1 cellular context compared by ENCODE assay signal in the genomic region with DNA sequence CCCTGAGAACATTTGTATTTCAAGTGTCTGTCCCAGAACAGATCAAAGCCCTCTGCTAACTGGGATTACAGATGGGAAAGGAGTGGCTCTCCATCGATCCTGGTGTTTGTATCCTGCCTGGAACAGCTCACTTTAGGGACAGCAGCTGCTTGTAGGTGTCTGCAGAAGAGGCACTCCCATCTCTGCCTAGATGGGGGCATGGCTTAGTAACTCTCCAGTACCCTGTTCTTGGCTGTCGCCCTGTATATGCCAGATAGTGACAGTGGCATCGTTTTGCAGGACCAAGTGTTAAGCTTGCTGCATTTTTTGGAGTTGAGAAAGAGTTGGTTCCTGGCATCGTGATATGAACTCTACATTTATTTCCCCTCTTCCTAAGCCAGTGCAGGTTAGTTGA.
TF ChIP-seq lines count a peak whose summit lies in the region.

No MANE protein-coding gene starts in this region.

TF ChIP-seq in WTC11, 78 proteins besides CTCF, POLR2A, EP300 and RAD21 (continued from another document):
- TF ChIP-seq GTF2I (CRISPR knock-in tag; conservative IDR thresholded peaks at IDR 0.05), result no peak
- TF ChIP-seq, protein P1, sequence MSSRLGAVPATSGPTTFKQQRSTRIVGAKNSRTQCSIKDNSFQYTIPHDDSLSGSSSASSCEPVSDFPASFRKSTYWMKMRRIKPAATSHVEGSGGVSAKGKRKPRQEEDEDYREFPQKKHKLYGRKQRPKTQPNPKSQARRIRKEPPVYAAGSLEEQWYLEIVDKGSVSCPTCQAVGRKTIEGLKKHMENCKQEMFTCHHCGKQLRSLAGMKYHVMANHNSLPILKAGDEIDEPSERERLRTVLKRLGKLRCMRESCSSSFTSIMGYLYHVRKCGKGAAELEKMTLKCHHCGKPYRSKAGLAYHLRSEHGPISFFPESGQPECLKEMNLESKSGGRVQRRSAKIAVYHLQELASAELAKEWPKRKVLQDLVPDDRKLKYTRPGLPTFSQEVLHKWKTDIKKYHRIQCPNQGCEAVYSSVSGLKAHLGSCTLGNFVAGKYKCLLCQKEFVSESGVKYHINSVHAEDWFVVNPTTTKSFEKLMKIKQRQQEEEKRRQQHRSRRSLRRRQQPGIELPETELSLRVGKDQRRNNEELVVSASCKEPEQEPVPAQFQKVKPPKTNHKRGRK (CRISPR knock-in tag; IDR thresholded peaks at IDR 0.05; ENCODE audit: borderline replicate concordance), result no peak
- no peak for TF ChIP-seq ELF4 (CRISPR knock-in tag; IDR thresholded peaks at IDR 0.05; ENCODE audit: low read depth)
- TF ChIP-seq, protein P2, sequence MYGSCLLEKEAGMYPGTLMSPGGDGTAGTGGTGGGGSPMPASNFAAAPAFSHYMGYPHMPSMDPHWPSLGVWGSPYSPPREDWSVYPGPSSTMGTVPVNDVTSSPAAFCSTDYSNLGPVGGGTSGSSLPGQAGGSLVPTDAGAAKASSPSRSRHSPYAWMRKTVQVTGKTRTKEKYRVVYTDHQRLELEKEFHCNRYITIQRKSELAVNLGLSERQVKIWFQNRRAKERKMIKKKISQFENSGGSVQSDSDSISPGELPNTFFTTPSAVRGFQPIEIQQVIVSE (CRISPR knock-in tag; IDR thresholded peaks at IDR 0.05; ENCODE audit: borderline replicate concordance), result no peak
- TF ChIP-seq MXD4 (CRISPR knock-in tag; IDR thresholded peaks at IDR 0.05; ENCODE audit: borderline replicate concordance), result no peak
TF ChIP-seq in WTC11: peak in this region for 0.
